Comparison of ENCODE assay signal across 16 cellular contexts in genomic region chr9:92713528-92713927, GRCh38.
"Had no signal": no experiment of that assay in that cellular context is flagged by ENCODE, and none has a peak within 500 bp of the region (broad histone marks: within the 10 kb centered on the region; RNA-seq: fewer than 3 reads in every experiment).

No MANE protein-coding gene starts in this region.

- H3K27me3 ChIP-seq: colonic mucosa, foreskin keratinocyte, neutrophil, spleen, transverse colon had no signal

- DNase-seq: activated CD4-positive, CD25-positive, alpha-beta regulatory T cell; activated naive CD4-positive, alpha-beta T cell; colonic mucosa; foreskin keratinocyte; immature natural killer cell; left cardiac atrium; lower lobe of right lung; spleen; stimulated activated CD4-positive, alpha-beta T cell treated with anti-CD3 and anti-CD28 coated beads, Interleukin-1b, Interleukin-23, amount 100 ng/mL, for 48 hours; stimulated activated naive CD4-positive, alpha-beta T cell; substantia nigra; transverse colon had no signal

- H3K4me3 Mint-ChIP-seq: immature natural killer cell, mesothelial cell of epicardium had no signal

- H3K4me3 ChIP-seq: colonic mucosa, lower lobe of right lung, prostate gland, spleen, transverse colon had no signal

- H3K27ac Mint-ChIP-seq: mesothelial cell of epicardium had no signal

- H3K9me3 Mint-ChIP-seq: immature natural killer cell, mesothelial cell of epicardium had no signal

- H3K4me1 Mint-ChIP-seq: mesothelial cell of epicardium had no signal

- ATAC-seq: foreskin keratinocyte, left cardiac atrium, lower lobe of right lung, sciatic nerve had no signal
